ENCODE assay signal across 7 cellular contexts in genomic region chr1:120414911-120415480, GRCh38.
DNase-seq lines count a peak whose midpoint lies in the region; ATAC-seq and TF ChIP-seq lines count a peak whose summit lies in the region.
"Not testable (repeated sequence)": the region's sequence is repeated elsewhere in the genome, so short reads cannot be mapped to it uniquely, and the experiment has no call there.

Gene NBPF8, plus strand, starts transcription at chr1:120415035. Its CDS starts 21,488 bp downstream, at chr1:120436523.

- peak within 1 kb of the TSS; percentile 61 to 83 for H3K27ac ChIP-seq in coronary artery

- peak; percentile 98 for ATAC-seq in GM19324 (IDR thresholded peaks at IDR 0.05; ENCODE audit: low FRiP score, unreplicated experiment)
- ATAC-seq in HG03196 (IDR thresholded peaks at IDR 0.05; ENCODE audit: unreplicated experiment) = peak; percentile 99

- DNase-seq in NCI-H748 (lab: John Stamatoyannopoulos, UW; ENCODE audit: unreplicated experiment) = peak; percentile 75
- DNase-seq in activated CD4-positive, alpha-beta T cell treated with anti-CD3 and anti-CD28 coated beads, Interleukin-2, amount 50 U/mL, for 48 hours = peak; percentile 76 to 79
- peak; percentile 73 for DNase-seq in coronary artery (ENCODE audit: low spot score)
- DNase-seq in kidney tubule cell (ENCODE audit: low spot score) = peak; percentile 67
- DNase-seq in stimulated activated CD4-positive, alpha-beta T cell treated with anti-CD3 and anti-CD28 coated beads, Interleukin-12 subunit alpha, Interleukin-12 subunit beta, amount 100 ng/mL, for 4 hours = peak; percentile 61

- H3K4me3 ChIP-seq in coronary artery = peak within 1 kb of the TSS; percentile 79

- TF ChIP-seq CTCF in coronary artery (IDR thresholded peaks at IDR 0.05) = not testable (repeated sequence)

Comparison
In these comparisons a context has a peak if more than half of its experiments do, and no peak if none do; other contexts are left out.
1. Peak in every context shown above with its lines: DNase-seq, ATAC-seq, H3K4me3 ChIP-seq and H3K27ac ChIP-seq.